Comparison of ENCODE assay signal across 8 cellular contexts in the genomic region with DNA sequence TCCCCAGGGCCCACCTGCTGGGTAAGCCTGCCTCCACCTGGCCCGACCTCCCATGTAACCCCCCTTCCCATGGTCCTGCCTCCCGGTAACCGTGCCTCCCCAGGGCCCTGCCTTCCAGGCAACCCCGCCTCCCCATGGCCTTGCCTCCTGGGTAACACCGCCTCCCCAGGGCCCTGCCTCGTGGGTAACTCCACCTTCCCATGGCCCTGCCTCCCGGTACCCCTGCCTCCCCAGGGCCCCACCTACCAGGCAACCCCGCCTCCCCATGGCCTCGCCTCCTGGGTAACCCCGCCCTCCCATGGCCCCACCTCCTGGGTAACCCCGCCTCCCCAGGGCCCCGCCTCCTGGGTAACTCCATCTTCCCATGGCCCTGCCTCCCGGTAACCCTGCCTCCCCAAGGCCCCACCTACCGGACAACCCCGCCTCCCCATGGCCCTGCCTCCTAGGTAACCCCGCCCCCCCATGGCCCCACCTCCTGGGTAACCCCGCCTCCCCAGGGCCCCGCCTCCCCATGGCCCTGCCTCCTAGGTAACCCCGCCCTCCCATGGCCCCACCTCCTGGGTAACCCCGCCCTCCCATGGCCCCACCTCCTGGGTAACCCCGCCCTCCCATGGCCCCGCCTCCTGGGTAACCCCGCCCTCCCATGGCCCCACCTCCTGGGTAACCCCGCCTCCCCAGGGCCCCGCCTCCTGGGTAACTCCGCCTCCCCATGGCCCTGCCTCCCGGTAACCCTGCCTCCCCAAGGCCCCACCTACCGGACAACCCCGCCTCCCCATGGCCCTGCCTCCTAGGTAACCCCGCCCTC. TPM values are rescaled to one million over a fixed set of nuclear protein-coding genes. Genes with fewer than 3 reads are reported as not detected.
DNase-seq lines count a peak whose midpoint lies in the region; ATAC-seq, FAIRE-seq and TF ChIP-seq lines count a peak whose summit lies in the region.
"Not testable (repeated sequence)": the region's sequence is repeated elsewhere in the genome, so short reads cannot be mapped to it uniquely, and the experiment has no call there.
"Had no signal": no experiment of that assay in that cellular context is flagged by ENCODE, and none has a peak within 500 bp of the region (broad histone marks: within the 10 kb centered on the region; RNA-seq: fewer than 3 reads in every experiment).

No MANE protein-coding gene starts in this region.

- TF ChIP-seq POLR2A in GM12892 (IDR thresholded peaks at IDR 0.05; ENCODE audit: low read depth, low read length) = not testable (repeated sequence)

- DNase-seq in GM12892 (ENCODE audit: insufficient read length) (peak; percentile 48), SW480 (ENCODE audit: low spot score) (peak; percentile 34)
- peak; percentile 68 for DNase-seq in activated CD4-positive, alpha-beta T cell treated with anti-CD3 and anti-CD28 coated beads, Interleukin-2, amount 50 U/mL, for 1 hour
- DNase-seq in activated effector memory CD4-positive, alpha-beta T cell treated with Interleukin-2 at 50 U/mL for 16 hours = peak; percentile 34
- peak; percentile 31 to 61 (median 40) for DNase-seq in effector memory CD8-positive, alpha-beta T cell
- peak; percentile 63 for DNase-seq in natural killer cell treated with Interleukin-12 subunit alpha and Interleukin-12 subunit beta and Interleukin-15 and Interleukin-18, amount 100 ng/mL, for 72 hours (ENCODE audit: low spot score)
- peak; percentile 36 to 57 (median 44) for DNase-seq in stimulated activated CD4-positive, alpha-beta T cell treated with anti-CD3 and anti-CD28 coated beads, TNF-alpha, amount 100 ng/mL, for 48 hours (ENCODE audit: low read depth in 3 of 3)

- H3K36me3 Mint-ChIP-seq in effector memory CD8-positive, alpha-beta T cell (ENCODE audit: insufficient read depth) = peaks cover 77% of the 10 kb centered on the region
- H3K36me3 Mint-ChIP-seq in natural killer cell treated with Interleukin-12 subunit alpha and Interleukin-12 subunit beta and Interleukin-15 and Interleukin-18, amount 100 ng/mL, for 72 hours = peaks cover 16% of the 10 kb centered on the region

- peaks cover 18 to 20% of the 10 kb centered on the region in 2 donors for H3K4me1 Mint-ChIP-seq in effector memory CD8-positive, alpha-beta T cell (ENCODE audit: low read depth in 2 of 2)
- peaks cover 0 to 25% of the 10 kb centered on the region in 2 donors for H3K4me1 Mint-ChIP-seq in natural killer cell treated with Interleukin-12 subunit alpha and Interleukin-12 subunit beta and Interleukin-15 and Interleukin-18, amount 100 ng/mL, for 72 hours (ENCODE audit: low read depth in 2 of 2)

- ATAC-seq in effector memory CD8-positive, alpha-beta T cell (replicated peaks) = peak; percentile 69
- peak; percentile 66 to 85 for ATAC-seq in natural killer cell treated with Interleukin-12 subunit alpha and Interleukin-12 subunit beta and Interleukin-15 and Interleukin-18, amount 100 ng/mL, for 72 hours

- not testable (repeated sequence) for H3K9me3 Mint-ChIP-seq in effector memory CD8-positive, alpha-beta T cell; natural killer cell treated with Interleukin-12 subunit alpha and Interleukin-12 subunit beta and Interleukin-15 and Interleukin-18, amount 100 ng/mL, for 72 hours

- peak; percentile 77 for FAIRE-seq in GM12892 (lab: Jason Lieb, UNC)

- peak overlapping the region; percentile 31 to 63 for H3K27ac Mint-ChIP-seq in effector memory CD8-positive, alpha-beta T cell
- not testable (repeated sequence) for H3K27ac Mint-ChIP-seq in natural killer cell treated with Interleukin-12 subunit alpha and Interleukin-12 subunit beta and Interleukin-15 and Interleukin-18, amount 100 ng/mL, for 72 hours

- H3K27me3 Mint-ChIP-seq in effector memory CD8-positive, alpha-beta T cell; natural killer cell treated with Interleukin-12 subunit alpha and Interleukin-12 subunit beta and Interleukin-15 and Interleukin-18, amount 100 ng/mL, for 72 hours: not testable (repeated sequence)

- H3K4me3 Mint-ChIP-seq in effector memory CD8-positive, alpha-beta T cell; natural killer cell treated with Interleukin-12 subunit alpha and Interleukin-12 subunit beta and Interleukin-15 and Interleukin-18, amount 100 ng/mL, for 72 hours: not testable (repeated sequence)

RNA-seq across cellular contexts. Expression of a gene that starts 17.9 kb away (rescaled TPM):
- polyA plus RNA-seq in GM12892 (2012; ENCODE audit: missing spikeins) = 81.7 TPM
- 1 to 10 TPM in 1 of 2 donors, under 1 TPM in 1; 0.81 to 6.2 TPM for total RNA-seq in natural killer cell treated with Interleukin-12 subunit alpha and Interleukin-12 subunit beta and Interleukin-15 and Interleukin-18, amount 100 ng/mL, for 72 hours
- polyA plus RNA-seq: neural cell had no signal

Comparison
In these comparisons a context has a peak if more than half of its experiments do, and no peak if none do; other contexts are left out.
1. Peak in every context shown above with its lines: DNase-seq and ATAC-seq.